10 cellular contexts compared by ENCODE assay signal in the genomic region with DNA sequence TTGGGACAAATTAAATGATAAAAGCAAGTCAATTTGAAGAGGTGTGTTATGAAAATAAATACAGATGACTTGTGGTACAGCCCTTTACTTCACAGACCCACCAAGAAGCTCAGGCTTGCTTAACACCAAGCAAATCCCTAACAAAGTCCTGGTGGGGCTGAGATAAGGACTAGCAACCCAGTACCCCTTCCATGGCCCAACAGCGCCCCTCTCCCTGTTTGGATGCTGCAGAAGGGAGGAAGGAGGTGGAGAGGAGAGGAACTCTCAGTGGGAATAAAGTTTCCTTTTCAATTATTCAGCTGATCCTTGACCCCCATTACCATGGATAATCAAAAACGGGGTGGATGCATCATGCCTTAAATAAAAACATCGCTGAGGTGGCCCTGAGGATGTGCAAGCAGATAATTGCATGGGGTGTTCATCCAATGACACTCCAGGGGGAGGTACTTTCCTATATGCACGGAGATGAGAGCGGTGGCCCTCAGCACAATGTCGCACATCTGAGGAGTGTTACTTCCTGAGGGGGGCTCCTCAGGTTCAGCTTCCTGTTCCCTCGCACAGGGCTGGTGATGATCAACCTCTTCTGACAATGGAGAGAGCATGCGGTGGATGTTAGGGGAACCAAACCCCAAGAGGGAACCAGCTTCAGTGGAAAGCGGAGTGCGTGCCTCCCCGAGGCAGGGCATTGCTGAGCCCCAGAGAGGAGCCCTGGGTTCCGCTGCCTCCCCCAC. TPM values are rescaled to one million over a fixed set of nuclear protein-coding genes. Genes with fewer than 3 reads are reported as not detected.
DNase-seq lines count a peak whose midpoint lies in the region; ATAC-seq and TF ChIP-seq lines count a peak whose summit lies in the region.
"Had no signal": no experiment of that assay in that cellular context is flagged by ENCODE, and none has a peak within 500 bp of the region (broad histone marks: within the 10 kb centered on the region; RNA-seq: fewer than 3 reads in every experiment).

No MANE protein-coding gene starts in this region.

- H3K36me3 ChIP-seq in CD4-positive, alpha-beta memory T cell (ENCODE audit: insufficient read depth, low read length) = no peaks in the 10 kb centered on the region
- H3K36me3 ChIP-seq in neuronal stem cell (replicated peaks in 1 of 2; ENCODE audit: control insufficient read depth in 2 of 2, insufficient read depth in 2 of 2, low read length in 2 of 2) (no peaks in the 10 kb centered on the region), BE2C (no peaks in the 10 kb centered on the region)

- no peak overlapping the region for H3K9ac ChIP-seq in neuronal stem cell (ENCODE audit: low read depth, low read length, poor library complexity)

- peaks cover 22 to 32% of the 10 kb centered on the region in 2 donors for H3K36me3 Mint-ChIP-seq in CD4-positive, alpha-beta memory T cell
- no peaks in the 10 kb centered on the region for H3K36me3 Mint-ChIP-seq in mesothelial cell of epicardium

- H3K79me1 ChIP-seq in neuronal stem cell (ENCODE audit: low read depth, low read length) = no peaks in the 10 kb centered on the region

- peaks cover 69 to 100% (median 84%) of the 10 kb centered on the region in 4 donors for H3K4me1 Mint-ChIP-seq in CD4-positive, alpha-beta memory T cell
- H3K4me1 Mint-ChIP-seq in mesothelial cell of epicardium = peaks cover 3% of the 10 kb centered on the region

- intact Hi-C loops in CD4-positive, alpha-beta memory T cell (cut with micrococcal nuclease) = loop anchor here (1.0 kb wide), 1 partner anchor 9 kb away; no protein-coding TSS in a partner anchor

- H3K4me1 ChIP-seq in CD4-positive, alpha-beta memory T cell (ENCODE audit: insufficient read depth, low read length) = peaks cover 88% of the 10 kb centered on the region
- H3K4me1 ChIP-seq in neuronal stem cell (ENCODE audit: control insufficient read depth in 2 of 2, insufficient read depth in 1 of 2, low read depth in 1 of 2, low read length in 2 of 2) (peaks cover 0 to 7% of the 10 kb centered on the region in 2 donors), BE2C (no peaks in the 10 kb centered on the region)

- no CpG with 5 or more reads among the region's 12 CpGs for WGBS in neuronal stem cell (ENCODE audit: extremely low coverage in 2 of 2, insufficient read length in 2 of 2, insufficient replicate concordance in 1 of 2), 2 donors

- no peak overlapping the region for H2BK5ac ChIP-seq in neuronal stem cell (ENCODE audit: low read length)

- no peak overlapping the region for H2BK12ac ChIP-seq in neuronal stem cell (ENCODE audit: low read length)

- POLR2A ChIA-PET in CD4-positive, alpha-beta memory T cell (lab: Charles Lee; ENCODE audit: partially characterized antibody) = interaction anchor here (0.7 to 5.0 kb wide), 29 partner anchors 10 to 1761 kb away, joined by 3 to 183 read pairs (median 5); a partner anchor contains a TSS

- no peak overlapping the region for H4K8ac ChIP-seq in neuronal stem cell (ENCODE audit: low read depth, low read length)

- H2BK120ac ChIP-seq in neuronal stem cell (ENCODE audit: low read depth, low read length) = no peak overlapping the region

- no peak for ATAC-seq in GM19395 (IDR thresholded peaks at IDR 0.05; ENCODE audit: unreplicated experiment)
- ATAC-seq in HG03039 (IDR thresholded peaks at IDR 0.05; ENCODE audit: unreplicated experiment) = no peak

- H3K4me3 Mint-ChIP-seq in CD4-positive, alpha-beta memory T cell = peak overlapping the region; percentile 83 to 96 (median 89)
- no peak overlapping the region for H3K4me3 Mint-ChIP-seq in mesothelial cell of epicardium

- no peak overlapping the region for H4K91ac ChIP-seq in neuronal stem cell (ENCODE audit: low read depth, low read length, poor library complexity)

- H3K18ac ChIP-seq in neuronal stem cell (ENCODE audit: low read length) = peak overlapping the region; percentile 60

- no peaks in the 10 kb centered on the region for H3K27me3 ChIP-seq in CD4-positive, alpha-beta memory T cell (ENCODE audit: insufficient read depth, low read length)
- H3K27me3 ChIP-seq in neuronal stem cell (ENCODE audit: control insufficient read depth in 3 of 3, insufficient read depth in 3 of 3, low read depth in 1 of 3, low read length in 3 of 3) = peaks cover 0 to 10% (median 0%) of the 10 kb centered on the region in 3 experiments
- no peaks in the 10 kb centered on the region for H3K27me3 ChIP-seq in BE2C

- peak overlapping the region; percentile 40 for H2AK5ac ChIP-seq in neuronal stem cell (ENCODE audit: low read depth, low read length)

- H3K14ac ChIP-seq in neuronal stem cell (ENCODE audit: low read length) = no peak overlapping the region

- CTCF ChIA-PET in CD4-positive, alpha-beta memory T cell (lab: Charles Lee; ENCODE audit: partially characterized antibody) = interaction anchor here (0.6 to 3.5 kb wide), 11 partner anchors 12 to 100 kb away, joined by 3 to 33 read pairs (median 5); no protein-coding TSS in a partner anchor

- no peaks in the 10 kb centered on the region for H3K27me3 Mint-ChIP-seq in CD4-positive, alpha-beta memory T cell
- peaks cover 65% of the 10 kb centered on the region for H3K27me3 Mint-ChIP-seq in mesothelial cell of epicardium (ENCODE audit: low read depth)

- H3K9me3 ChIP-seq in CD4-positive, alpha-beta memory T cell (ENCODE audit: control insufficient read depth in 1 of 2, low read length in 2 of 2) = no peaks in the 10 kb centered on the region
- H3K9me3 ChIP-seq in neuronal stem cell (replicated peaks in 1 of 2; ENCODE audit: control insufficient read depth in 2 of 2, insufficient read depth in 1 of 2, low read depth in 1 of 2, low read length in 2 of 2) (no peaks in the 10 kb centered on the region), BE2C (no peaks in the 10 kb centered on the region)

- H2AFZ ChIP-seq in neuronal stem cell (ENCODE audit: low read length) = no peak overlapping the region

- peak overlapping the region; percentile 48 to 76 for H3K4me3 ChIP-seq in CD4-positive, alpha-beta memory T cell (ENCODE audit: low read length in 2 of 2)
- H3K4me3 ChIP-seq in neuronal stem cell (ENCODE audit: low read length in 2 of 2) (no peak overlapping the region), BE2C (ENCODE audit: low read depth, low read length) (no peak overlapping the region)

- H3K23ac ChIP-seq in neuronal stem cell (ENCODE audit: low read depth, low read length, poor library complexity) = no peak overlapping the region

- DNase-seq in CD4-positive, alpha-beta memory T cell = peak; percentile 85 to 94 (median 89)
- DNase-seq in T-helper 1 cell = peak; percentile 52 to 82 (median 69)
- peak; percentile 72 for DNase-seq in activated gamma-delta T cell treated with anti-CD3 and anti-CD28 coated beads, Interleukin-2, amount 50 U/mL, for 16 hours (ENCODE audit: low read depth)
- no peak for DNase-seq in neuronal stem cell (ENCODE audit: low spot score)
- no peak for DNase-seq in BE2C
- DNase-seq in mesothelial cell of epicardium (ENCODE audit: low spot score in 2 of 2, unreplicated experiment in 2 of 2) = no peak
- DNase-seq: mammary epithelial cell had no signal

- H3K27ac ChIP-seq in CD4-positive, alpha-beta memory T cell (ENCODE audit: low read depth, low read length) = peak overlapping the region; percentile 97
- no peak overlapping the region for H3K27ac ChIP-seq in neuronal stem cell (replicated peaks; ENCODE audit: low read length)
- H3K27ac ChIP-seq: epithelial cell of prostate had no signal

- no peak overlapping the region for H3K4ac ChIP-seq in neuronal stem cell (ENCODE audit: low read length)

- H3K9me3 Mint-ChIP-seq in CD4-positive, alpha-beta memory T cell = peaks cover 0 to 3% (median 0%) of the 10 kb centered on the region in 8 donors
- peaks cover 11% of the 10 kb centered on the region for H3K9me3 Mint-ChIP-seq in mesothelial cell of epicardium

- no peak overlapping the region for H3K4me2 ChIP-seq in neuronal stem cell (ENCODE audit: insufficient read depth, low read length, poor library complexity, severe bottlenecking)

- H3K27ac Mint-ChIP-seq in CD4-positive, alpha-beta memory T cell = peak overlapping the region; percentile 97 to 99 (median 99)
- no peak overlapping the region for H3K27ac Mint-ChIP-seq in mesothelial cell of epicardium

- no peak overlapping the region for H2BK15ac ChIP-seq in neuronal stem cell (ENCODE audit: low read length)

- TF ChIP-seq CTCF in BE2C (IDR thresholded peaks at IDR 0.05; ENCODE audit: low read depth, low read length) (no peak), mesothelial cell of epicardium (IDR thresholded peaks at IDR 0.05; ENCODE audit: unreplicated experiment) (no peak)

RNA-seq across cellular contexts. Expression of a gene that starts 4.4 kb away (rescaled TPM):
- 10 to 100 TPM; 46.8 to 49.0 TPM for total RNA-seq in CD4-positive, alpha-beta memory T cell
- polyA plus RNA-seq in CD4-positive, alpha-beta memory T cell = 10 to 100 TPM in 1 of 2 donors, 1 to 10 TPM in 1; 7.8 to 12.1 TPM
- polyA plus RNA-seq in neuronal stem cell (2013, experiment 1 of 2) = not detected
- polyA plus RNA-seq in neuronal stem cell (2013, experiment 2 of 2) = not detected
- polyA plus RNA-seq in BE2C (2012; ENCODE audit: insufficient read depth, insufficient read length, low read depth) = not detected
- 0.02 to 0.05 TPM (median 0.02 TPM) in 3 replicates for total RNA-seq in mesothelial cell of epicardium
- total RNA-seq: mammary epithelial cell had no signal
- polyA plus RNA-seq: mammary epithelial cell had no signal

Comparison
In these comparisons a context has a peak if more than half of its experiments do, and no peak if none do; other contexts are left out.
1. DNase-seq: peak in CD4-positive, alpha-beta memory T cell (5 of 5), T-helper 1 cell (5 of 5) and activated gamma-delta T cell treated with anti-CD3 and anti-CD28 coated beads, Interleukin-2, amount 50 U/mL, for 16 hours (single experiment); none in neuronal stem cell (single experiment), BE2C (single experiment) and mesothelial cell of epicardium (0 of 2).
2. H3K4me3 ChIP-seq: peak in CD4-positive, alpha-beta memory T cell (2 of 2); none in neuronal stem cell (0 of 2) and BE2C (single experiment).
3. RNA of a gene that starts 4.4 kb away (total RNA-seq): 46.8 to 49.0 TPM in CD4-positive, alpha-beta memory T cell; 0.02 to 0.05 TPM in mesothelial cell of epicardium; every median in the first group is over 10 times any median in the second.